8 cellular contexts compared by ENCODE assay signal in genomic region chr1:203326830-203327683, GRCh38. TPM values are rescaled to one million over a fixed set of nuclear protein-coding genes. Genes with fewer than 3 reads are reported as not detected.
DNase-seq lines count a peak whose midpoint lies in the region; ATAC-seq and TF ChIP-seq lines count a peak whose summit lies in the region.

No MANE protein-coding gene starts in this region.

- peaks cover 56% of the 10 kb centered on the region for H3K4me1 ChIP-seq in BE2C

- no peaks in the 10 kb centered on the region for H3K9me3 ChIP-seq in BE2C

- H3K36me3 ChIP-seq in BE2C = no peaks in the 10 kb centered on the region

- no peaks in the 10 kb centered on the region for H3K27me3 ChIP-seq in BE2C

- peak; percentile 97 for DNase-seq in BE2C
- DNase-seq in NCI-H524 treated with DMSO at 0.1 percent for 48 hours (lab: John Stamatoyannopoulos, UW) = peak; percentile 77
- DNase-seq in activated CD4-positive, alpha-beta T cell treated with anti-CD3 and anti-CD28 coated beads, Interleukin-2, amount 10 ng/mL, durations not matched to agents 24 days and 14 days = peak; percentile 98
- DNase-seq in cortex of kidney (lab: John Stamatoyannopoulos, UW) = peak; percentile 63
- DNase-seq in left lobe of liver (ENCODE audit: low spot score) = peak; percentile 92
- peak; percentile 91 for DNase-seq in stimulated activated CD4-positive, alpha-beta T cell treated with anti-CD3 and anti-CD28 coated beads, Interleukin-2, amount 100 ng/mL, for 4 hours (ENCODE audit: low read depth)

- H3K4me1 Mint-ChIP-seq in activated CD4-positive, alpha-beta T cell treated with anti-CD3 and anti-CD28 coated beads, Interleukin-2, amount 10 ng/mL, durations not matched to agents 24 days and 14 days = peaks cover 61% of the 10 kb centered on the region

- intact Hi-C loops in activated CD4-positive, alpha-beta T cell treated with anti-CD3 and anti-CD28 coated beads, Interleukin-2, amount 10 ng/mL, durations not matched to agents 24 days and 14 days (cut with micrococcal nuclease) = loop anchor here (1.0 to 10.0 kb wide), 6 partner anchors 11 to 982 kb away; partner anchors contain the start of genes ATP2B4, BTG2, PPP1R12B and UBE2T

- H3K27ac Mint-ChIP-seq in activated CD4-positive, alpha-beta T cell treated with anti-CD3 and anti-CD28 coated beads, Interleukin-2, amount 10 ng/mL, durations not matched to agents 24 days and 14 days = peak overlapping the region; percentile 94

- no peaks in the 10 kb centered on the region for H3K36me3 Mint-ChIP-seq in activated CD4-positive, alpha-beta T cell treated with anti-CD3 and anti-CD28 coated beads, Interleukin-2, amount 10 ng/mL, durations not matched to agents 24 days and 14 days (ENCODE audit: low read depth)

- peak overlapping the region; percentile 83 for H3K4me3 Mint-ChIP-seq in activated CD4-positive, alpha-beta T cell treated with anti-CD3 and anti-CD28 coated beads, Interleukin-2, amount 10 ng/mL, durations not matched to agents 24 days and 14 days

- TF ChIP-seq CTCF in BE2C (IDR thresholded peaks at IDR 0.05; ENCODE audit: low read depth, low read length) = no peak

- peak overlapping the region; percentile 64 for H3K4me3 ChIP-seq in BE2C (ENCODE audit: low read depth, low read length)

- H3K27me3 Mint-ChIP-seq in activated CD4-positive, alpha-beta T cell treated with anti-CD3 and anti-CD28 coated beads, Interleukin-2, amount 10 ng/mL, durations not matched to agents 24 days and 14 days = no peaks in the 10 kb centered on the region

- ATAC-seq in GM19324 (IDR thresholded peaks at IDR 0.05; ENCODE audit: low FRiP score, unreplicated experiment) (peak; percentile 71), HG03460 (IDR thresholded peaks at IDR 0.05; ENCODE audit: unreplicated experiment) (peak; percentile 71), left lobe of liver (peak; percentile 96)

- no peaks in the 10 kb centered on the region for H3K9me3 Mint-ChIP-seq in activated CD4-positive, alpha-beta T cell treated with anti-CD3 and anti-CD28 coated beads, Interleukin-2, amount 10 ng/mL, durations not matched to agents 24 days and 14 days

RNA-seq across cellular contexts. Expression of gene BTG2, which starts 21.7 kb away (rescaled TPM):
- polyA plus RNA-seq in BE2C (2012; ENCODE audit: insufficient read depth, insufficient read length, low read depth) = 15.1 TPM
- total RNA-seq in activated CD4-positive, alpha-beta T cell treated with anti-CD3 and anti-CD28 coated beads, Interleukin-2, amount 10 ng/mL, durations not matched to agents 24 days and 14 days = 106 and 108 TPM in 2 replicates
- 2.8 TPM for total RNA-seq in left lobe of liver

RNA-seq across cellular contexts. Expression of gene FMOD, which starts 23.9 kb away (rescaled TPM):
- 0.85 TPM for polyA plus RNA-seq in BE2C (2012; ENCODE audit: insufficient read depth, insufficient read length, low read depth)
- total RNA-seq in activated CD4-positive, alpha-beta T cell treated with anti-CD3 and anti-CD28 coated beads, Interleukin-2, amount 10 ng/mL, durations not matched to agents 24 days and 14 days = 1.4 and 1.9 TPM in 2 replicates
- 1.7 TPM for total RNA-seq in left lobe of liver

Comparison
In these comparisons a context has a peak if more than half of its experiments do, and no peak if none do; other contexts are left out.
1. Peak in every context shown above with its lines: DNase-seq, ATAC-seq and H3K4me3 ChIP-seq.
2. RNA of gene BTG2, which starts 21.7 kb away (total RNA-seq): 106 to 108 TPM in activated CD4-positive, alpha-beta T cell treated with anti-CD3 and anti-CD28 coated beads, Interleukin-2, amount 10 ng/mL, durations not matched to agents 24 days and 14 days; 2.8 TPM in left lobe of liver (single experiment); every median in the first group is over 10 times any median in the second.